In genomic region chr5:138929571-138929955, GRCh38 we compare ENCODE assay signal across 18 cellular contexts. TPM values are rescaled to one million over a fixed set of nuclear protein-coding genes. Genes with fewer than 3 reads are reported as not detected.
"Had no signal": no experiment of that assay in that cellular context is flagged by ENCODE, and none has a peak within 500 bp of the region (broad histone marks: within the 10 kb centered on the region; RNA-seq: fewer than 3 reads in every experiment).

No MANE protein-coding gene starts in this region.

- H3K4me3 Mint-ChIP-seq: activated CD8-positive, alpha-beta memory T cell treated with anti-CD3 and anti-CD28 coated beads, Interleukin-2, amount 10 ng/mL, durations not matched to agents 7 days and 5 days; activated naive CD8-positive, alpha-beta T cell; activated T-cell treated with anti-CD3 and anti-CD28 coated beads, Interleukin-2, amount 50 U/mL, for 24 hours; naive thymus-derived CD8-positive, alpha-beta T cell had no signal

- H3K4me1 Mint-ChIP-seq: activated CD8-positive, alpha-beta memory T cell treated with anti-CD3 and anti-CD28 coated beads, Interleukin-2, amount 10 ng/mL, durations not matched to agents 7 days and 5 days; naive thymus-derived CD8-positive, alpha-beta T cell had no signal

- H3K27ac Mint-ChIP-seq: activated CD8-positive, alpha-beta memory T cell treated with anti-CD3 and anti-CD28 coated beads, Interleukin-2, amount 10 ng/mL, durations not matched to agents 7 days and 5 days; activated naive CD8-positive, alpha-beta T cell; activated T-cell treated with anti-CD3 and anti-CD28 coated beads, Interleukin-2, amount 50 U/mL, for 24 hours; naive thymus-derived CD8-positive, alpha-beta T cell had no signal

- DNase-seq: activated CD4-positive, alpha-beta T cell treated with anti-CD3 and anti-CD28 coated beads, Interleukin-2, amount 50 U/mL, for 48 hours; activated CD8-positive, alpha-beta memory T cell treated with anti-CD3 and anti-CD28 coated beads, Interleukin-2, amount 10 ng/mL, durations not matched to agents 7 days and 5 days; activated gamma-delta T cell; activated T-cell treated with anti-CD3 and anti-CD28 coated beads, Interleukin-2, amount 50 U/mL, for 24 hours; colonic mucosa; effector CD4-positive, alpha-beta T cell; left colon; mammary epithelial cell; mucosa of descending colon; naive thymus-derived CD8-positive, alpha-beta T cell; occipital lobe; psoas muscle; stimulated activated CD4-positive, alpha-beta T cell treated with anti-CD3 and anti-CD28 coated beads, Interleukin-2, amount 100 ng/mL, for 48 hours; stimulated activated naive CD8-positive, alpha-beta T cell treated with anti-CD3 and anti-CD28 coated beads, Interleukin-15, Interleukin-2, amounts not matched to agents 100 U/mL and 50 U/mL, for 24 hours had no signal

- H3K9me3 Mint-ChIP-seq: activated T-cell treated with anti-CD3 and anti-CD28 coated beads, Interleukin-2, amount 50 U/mL, for 24 hours; naive thymus-derived CD8-positive, alpha-beta T cell had no signal

- H3K36me3 Mint-ChIP-seq: activated naive CD8-positive, alpha-beta T cell; naive thymus-derived CD8-positive, alpha-beta T cell had no signal

- H3K27ac ChIP-seq: colonic mucosa, epithelial cell of prostate, psoas muscle, vagina had no signal

- H3K27me3 Mint-ChIP-seq: activated CD8-positive, alpha-beta memory T cell treated with anti-CD3 and anti-CD28 coated beads, Interleukin-2, amount 10 ng/mL, durations not matched to agents 7 days and 5 days; activated naive CD8-positive, alpha-beta T cell; activated T-cell treated with anti-CD3 and anti-CD28 coated beads, Interleukin-2, amount 50 U/mL, for 24 hours had no signal

RNA-seq across cellular contexts. Expression of gene LRRTM2, which starts 54.4 kb away (rescaled TPM):
- total RNA-seq: bronchial epithelial cell; naive thymus-derived CD8-positive, alpha-beta T cell had no signal
